26 cellular contexts compared by ENCODE assay signal in genomic region chr1:54341763-54342162, GRCh38.
DNase-seq lines count a peak whose midpoint lies in the region; TF ChIP-seq lines count a peak whose summit lies in the region.
"Had no signal": no experiment of that assay in that cellular context is flagged by ENCODE, and none has a peak within 500 bp of the region (broad histone marks: within the 10 kb centered on the region; RNA-seq: fewer than 3 reads in every experiment).

No MANE protein-coding gene starts in this region.

- whole genome bisulfite sequencing in mesendoderm (ENCODE audit: extremely low coverage, insufficient coverage, low lambda C conversion rate) = no CpG with 5 or more reads among the region's 9 CpGs
- 90 to 94% (median 91%) methylated on average over 9 of the region's 9 CpGs for WGBS in stomach, 5 donors

- DNase-seq in SJCRH30 (no peak), ascending aorta (ENCODE audit: low spot score in 2 of 2) (no peak), mesendoderm (no peak), stomach (no peak), SIG-M5 (lab: John Stamatoyannopoulos, UW) (no peak), kidney glomerular epithelial cell (lab: John Stamatoyannopoulos, UW) (no peak), uterus (no peak)
- no peak for DNase-seq in activated CD4-positive, alpha-beta T cell treated with anti-CD3 and anti-CD28 coated beads, Interleukin-2, amount 50 U/mL, for 48 hours
- DNase-seq: activated CD4-positive, alpha-beta T cell treated with anti-CD3 and anti-CD28 coated beads for 1 hour; activated CD8-positive, alpha-beta memory T cell treated with anti-CD3 and anti-CD28 coated beads, Interleukin-2, amount 50 U/mL, for 48 hours; activated CD8-positive, alpha-beta T cell treated with anti-CD3 and anti-CD28 coated beads for 36 hours; DMS53; GOT3; head of caudate nucleus; islet precursor cell; left ventricle myocardium inferior; naive thymus-derived CD8-positive, alpha-beta T cell; NCI-H1436; NCI-H2081 treated with DMSO at 0.1 percent for 48 hours; NCI-H2227 treated with DMSO at 0.1 percent for 48 hours; OCI-M1; substantia nigra had no signal

- no peak for TF ChIP-seq POLR2A in stomach (IDR thresholded peaks at IDR 0.05)
- no peak for TF ChIP-seq POLR2A in uterus (IDR thresholded peaks at IDR 0.05)

- no peak overlapping the region for H2BK15ac ChIP-seq in mesendoderm (replicated peaks; ENCODE audit: low read depth)

- TF ChIP-seq EP300 in stomach (IDR thresholded peaks at IDR 0.05) = no peak

- H3K4me2 ChIP-seq in mesendoderm (ENCODE audit: low read length) = no peak overlapping the region

- no peaks in the 10 kb centered on the region for H3K27me3 ChIP-seq in SJCRH30
- H3K27me3 ChIP-seq in ascending aorta = no peaks in the 10 kb centered on the region
- H3K27me3 ChIP-seq in mesendoderm (ENCODE audit: insufficient read depth, low read length, poor library complexity) = no peaks in the 10 kb centered on the region
- H3K27me3 ChIP-seq in stomach = no peaks in the 10 kb centered on the region
- no peaks in the 10 kb centered on the region for H3K27me3 ChIP-seq in uterus
- H3K27me3 ChIP-seq: BLaER1 treated with 17β-estradiol and CSF1 and Interleukin-3, amounts not matched to agents 10 nM and 100 nM; colonic mucosa had no signal

- peaks cover 54% of the 10 kb centered on the region for H3K4me1 ChIP-seq in SJCRH30
- H3K4me1 ChIP-seq in ascending aorta = peaks cover 0 to 8% of the 10 kb centered on the region in 2 donors
- H3K4me1 ChIP-seq in mesendoderm (ENCODE audit: control insufficient read depth, low read depth, low read length) = peaks cover 26% of the 10 kb centered on the region
- H3K4me1 ChIP-seq in stomach = peaks cover 61 to 91% (median 77%) of the 10 kb centered on the region in 4 donors
- peaks cover 3 to 5% of the 10 kb centered on the region in 2 donors for H3K4me1 ChIP-seq in uterus

- H2BK5ac ChIP-seq in mesendoderm (ENCODE audit: low read length) = no peak overlapping the region

- H3K56ac ChIP-seq in mesendoderm (ENCODE audit: low read length) = peak overlapping the region; percentile 57

- no peak overlapping the region for H3K4me3 ChIP-seq in SJCRH30
- no peak overlapping the region for H3K4me3 ChIP-seq in ascending aorta
- H3K4me3 ChIP-seq in mesendoderm (ENCODE audit: low read length) = no peak overlapping the region
- H3K4me3 ChIP-seq in stomach = no peak overlapping the region
- H3K4me3 ChIP-seq in uterus = no peak overlapping the region
- H3K4me3 ChIP-seq: BLaER1 treated with 17β-estradiol and CSF1 and Interleukin-3, amounts not matched to agents 10 nM and 100 nM; colonic mucosa; left ventricle myocardium inferior; SK-N-MC had no signal

- H2BK120ac ChIP-seq in mesendoderm (ENCODE audit: low read depth, low read length) = no peak overlapping the region

- no peak overlapping the region for H2AK5ac ChIP-seq in mesendoderm (ENCODE audit: low read length)

- peak overlapping the region; percentile 46; the same call in 1 of the 2 replicates for H3K27ac ChIP-seq in SJCRH30
- peak overlapping the region; percentile 6 to 76 for H3K27ac ChIP-seq in ascending aorta
- no peak overlapping the region for H3K27ac ChIP-seq in mesendoderm (ENCODE audit: low read depth, low read length)
- H3K27ac ChIP-seq in stomach = peak overlapping the region; percentile 56 to 87 (median 79)
- no peak overlapping the region for H3K27ac ChIP-seq in uterus
- H3K27ac ChIP-seq: BLaER1 treated with 17β-estradiol and CSF1 and Interleukin-3, amounts not matched to agents 10 nM and 100 nM; colonic mucosa; RWPE1; SK-N-MC had no signal

- H3K79me1 ChIP-seq in mesendoderm (ENCODE audit: low read length) = peaks cover 52% of the 10 kb centered on the region

- no peak overlapping the region for H3K18ac ChIP-seq in mesendoderm (ENCODE audit: low read length)

- no peak for TF ChIP-seq CTCF in ascending aorta (IDR thresholded peaks at IDR 0.05)
- TF ChIP-seq CTCF in stomach (IDR thresholded peaks at IDR 0.05) = no peak
- no peak for TF ChIP-seq CTCF in uterus (IDR thresholded peaks at IDR 0.05)

- H3K36me3 ChIP-seq in SJCRH30 = no peaks in the 10 kb centered on the region
- peaks cover 0 to 2% of the 10 kb centered on the region in 2 donors for H3K36me3 ChIP-seq in ascending aorta
- H3K36me3 ChIP-seq in mesendoderm (ENCODE audit: control insufficient read depth, insufficient read depth, low read length) = no peaks in the 10 kb centered on the region
- H3K36me3 ChIP-seq in stomach = peaks cover 0 to 5% (median 0%) of the 10 kb centered on the region in 4 donors
- no peaks in the 10 kb centered on the region for H3K36me3 ChIP-seq in uterus
- H3K36me3 ChIP-seq: colonic mucosa, left ventricle myocardium inferior had no signal

- H3K4ac ChIP-seq in mesendoderm (ENCODE audit: low read depth, low read length) = no peak overlapping the region

- H3K23ac ChIP-seq in mesendoderm (ENCODE audit: low read length) = no peak overlapping the region

- intact Hi-C loops in ascending aorta (cut with DNase I) = loop anchor here (2.0 kb wide), 1 partner anchor 65 kb away; no protein-coding TSS in a partner anchor
- intact Hi-C loops in stomach (cut with DNase I; ENCODE audit: low total_unique reads) = loop anchor here (10.0 kb wide), 1 partner anchor 53 kb away; no protein-coding TSS in a partner anchor
- intact Hi-C loops in uterus (cut with DNase I; ENCODE audit: low total_unique reads) = no loop called here

- H3K9ac ChIP-seq in mesendoderm (ENCODE audit: low read length) = no peak overlapping the region

- peaks cover 78% of the 10 kb centered on the region for H3K79me2 ChIP-seq in mesendoderm (ENCODE audit: control insufficient read depth, insufficient read depth, low read length)

- no peak overlapping the region for H4K5ac ChIP-seq in mesendoderm (ENCODE audit: low read length)

- no peaks in the 10 kb centered on the region for H3K9me3 ChIP-seq in SJCRH30 (replicated peaks)
- H3K9me3 ChIP-seq in ascending aorta = no peaks in the 10 kb centered on the region
- H3K9me3 ChIP-seq in stomach = no peaks in the 10 kb centered on the region
- no peaks in the 10 kb centered on the region for H3K9me3 ChIP-seq in uterus
- H3K9me3 ChIP-seq: BLaER1 treated with 17β-estradiol and CSF1 and Interleukin-3, amounts not matched to agents 10 nM and 100 nM; colonic mucosa; left ventricle myocardium inferior had no signal

- no peak overlapping the region for H4K8ac ChIP-seq in mesendoderm (ENCODE audit: low read depth, low read length)

Comparison
In these comparisons a context has a peak if more than half of its experiments do, and no peak if none do; other contexts are left out.
1. H3K27ac ChIP-seq: peak in SJCRH30 (single experiment), ascending aorta (2 of 2) and stomach (5 of 5); none in mesendoderm (single experiment) and uterus (0 of 2).